In the genomic region with DNA sequence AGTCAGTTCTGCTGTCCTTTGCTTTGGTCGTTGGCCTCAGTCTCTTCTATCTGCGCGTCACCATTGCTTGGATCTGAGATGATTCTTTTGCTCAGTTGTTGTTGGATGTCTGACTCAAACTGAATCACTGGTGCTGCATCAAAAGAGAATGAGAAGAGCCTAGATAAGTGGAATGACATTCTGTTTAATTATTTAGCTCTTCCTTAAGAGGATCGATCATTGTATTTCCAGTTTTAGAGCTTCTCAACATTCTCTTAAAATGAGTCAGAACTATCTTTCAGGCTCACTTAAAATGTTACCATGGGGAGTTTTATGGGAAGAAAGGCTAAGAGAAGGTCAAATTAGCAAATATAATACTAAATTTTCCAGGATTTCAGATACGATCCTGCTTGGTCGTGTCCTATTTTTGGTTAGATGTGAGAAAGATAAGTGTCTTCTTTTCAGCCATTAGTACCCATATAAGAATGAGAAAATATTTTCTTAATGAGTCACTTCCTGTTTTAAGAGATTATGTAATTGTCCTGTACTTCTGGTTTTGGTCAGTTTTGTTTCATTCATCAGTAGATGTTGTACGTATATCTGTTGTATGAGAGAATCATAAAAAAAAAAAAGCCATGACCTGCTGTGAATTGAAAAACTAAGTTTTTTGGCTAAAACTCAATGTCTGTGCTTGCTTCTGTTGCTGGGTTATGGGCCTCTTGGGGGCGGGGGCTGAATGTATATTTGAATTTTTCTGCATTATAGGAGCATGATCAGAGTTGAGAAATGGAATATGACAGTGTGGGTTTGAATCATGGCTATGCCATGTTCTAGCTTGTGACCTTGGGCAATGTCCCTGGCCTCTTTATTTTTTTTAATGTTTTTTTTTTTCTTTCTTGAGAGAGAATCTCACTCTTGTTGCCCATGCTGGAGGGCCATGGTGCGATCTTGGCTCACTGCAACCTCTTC, we compare ENCODE assay signal across 8 cellular contexts. TPM values are rescaled to one million over a fixed set of nuclear protein-coding genes. Genes with fewer than 3 reads are reported as not detected.
A peak's percentile ranks its signal among the peaks of the same experiment; 100 is the strongest.
DNase-seq lines count a peak whose midpoint lies in the region; ATAC-seq and TF ChIP-seq lines count a peak whose summit lies in the region.

No MANE protein-coding gene starts in this region.

- no peaks in the 10 kb centered on the region for H4K20me1 ChIP-seq in smooth muscle cell (ENCODE audit: low read depth)

- H3K27me3 Mint-ChIP-seq in T-helper 17 cell = no peaks in the 10 kb centered on the region

- H3K4me2 ChIP-seq in smooth muscle cell = peak overlapping the region; percentile 83

- WGBS in smooth muscle cell (ENCODE audit: low lambda C conversion rate) = 27% methylated on average over 8 of the region's 9 CpGs

- peak overlapping the region; percentile 73 for H2AFZ ChIP-seq in smooth muscle cell (ENCODE audit: low read depth)

- peak overlapping the region; percentile 77 for H3K9ac ChIP-seq in smooth muscle cell (ENCODE audit: low read depth)

- H3K4me3 Mint-ChIP-seq in T-helper 17 cell = peak overlapping the region; percentile 63

- H3K9me3 ChIP-seq in T-helper 17 cell (ENCODE audit: control insufficient read depth, low read length, poor library complexity, severe bottlenecking) (no peaks in the 10 kb centered on the region), smooth muscle cell (replicated peaks; ENCODE audit: low read depth) (no peaks in the 10 kb centered on the region)

- H3K36me3 Mint-ChIP-seq in T-helper 17 cell (ENCODE audit: low read depth) = peaks cover 10% of the 10 kb centered on the region

- ATAC-seq in GM19035 (IDR thresholded peaks at IDR 0.05; ENCODE audit: unreplicated experiment) (peak; percentile 85), HG03432 (IDR thresholded peaks at IDR 0.05; ENCODE audit: unreplicated experiment) (peak; percentile 92), T-helper 17 cell (peak; percentile 53)

- peaks cover 34% of the 10 kb centered on the region for H3K4me1 Mint-ChIP-seq in T-helper 17 cell

- no peak overlapping the region for H3K4me3 ChIP-seq in smooth muscle cell

- peak overlapping the region; percentile 91 for H3K27ac Mint-ChIP-seq in T-helper 17 cell

- peaks cover 14% of the 10 kb centered on the region for H3K4me1 ChIP-seq in smooth muscle cell (ENCODE audit: low read depth)

- no peak for TF ChIP-seq POLR2A in erythroblast (IDR thresholded peaks at IDR 0.05; ENCODE audit: low read length)

- peak overlapping the region; percentile 96 for H3K27ac ChIP-seq in smooth muscle cell (ENCODE audit: low read depth)

- TF ChIP-seq CTCF in smooth muscle cell (IDR thresholded peaks at IDR 0.05; ENCODE audit: borderline replicate concordance, insufficient read depth, poor library complexity, severe bottlenecking) = no peak

- no peaks in the 10 kb centered on the region for H3K36me3 ChIP-seq in smooth muscle cell (ENCODE audit: low read depth)

- H3K79me2 ChIP-seq in smooth muscle cell (ENCODE audit: low read depth) = no peaks in the 10 kb centered on the region

- H3K27me3 ChIP-seq in smooth muscle cell (ENCODE audit: low read depth) = no peaks in the 10 kb centered on the region

- H3F3A ChIP-seq in smooth muscle cell (ENCODE audit: low read depth) = peaks cover 14% of the 10 kb centered on the region

- DNase-seq in AG08396 (ENCODE audit: low spot score) (peak; percentile 51), T-helper 17 cell (no peak), fibroblast of the conjunctiva (ENCODE audit: low read depth) (peak; percentile 43), smooth muscle cell (lab: John Stamatoyannopoulos, UW; ENCODE audit: unreplicated experiment) (no peak), erythroblast (lab: John Stamatoyannopoulos, UW) (no peak)
- no peak for DNase-seq in stimulated activated naive CD4-positive, alpha-beta T cell treated with Interleukin-2 at 50 U/mL for 16 hours (lab: John Stamatoyannopoulos, UW)

RNA-seq across cellular contexts. Expression of a gene that starts 31.5 kb away (rescaled TPM):
- total RNA-seq in T-helper 17 cell (10 to 100 TPM; 16.4 to 21.2 TPM), smooth muscle cell (0.36 and 0.90 TPM in 2 replicates)
- 0.86 and 1.1 TPM in 2 replicates for polyA plus RNA-seq in smooth muscle cell

RNA-seq across cellular contexts. Expression of a gene that starts 35.4 kb away (rescaled TPM):
- total RNA-seq in T-helper 17 cell (100 to 1,000 TPM; 221 to 223 TPM), smooth muscle cell (27.1 and 42.5 TPM in 2 replicates)
- 16.0 and 24.0 TPM in 2 replicates for polyA plus RNA-seq in smooth muscle cell

Comparison
In these comparisons a context has a peak if more than half of its experiments do, and no peak if none do; other contexts are left out.
1. DNase-seq: peak in AG08396 (single experiment) and fibroblast of the conjunctiva (single experiment); none in T-helper 17 cell (0 of 3), smooth muscle cell (single experiment), stimulated activated naive CD4-positive, alpha-beta T cell treated with Interleukin-2 at 50 U/mL for 16 hours (single experiment) and erythroblast (0 of 2).
2. Peak in every context shown above with its lines, with median percentiles within 50 percentile points of each other: ATAC-seq.